In the genomic region with DNA sequence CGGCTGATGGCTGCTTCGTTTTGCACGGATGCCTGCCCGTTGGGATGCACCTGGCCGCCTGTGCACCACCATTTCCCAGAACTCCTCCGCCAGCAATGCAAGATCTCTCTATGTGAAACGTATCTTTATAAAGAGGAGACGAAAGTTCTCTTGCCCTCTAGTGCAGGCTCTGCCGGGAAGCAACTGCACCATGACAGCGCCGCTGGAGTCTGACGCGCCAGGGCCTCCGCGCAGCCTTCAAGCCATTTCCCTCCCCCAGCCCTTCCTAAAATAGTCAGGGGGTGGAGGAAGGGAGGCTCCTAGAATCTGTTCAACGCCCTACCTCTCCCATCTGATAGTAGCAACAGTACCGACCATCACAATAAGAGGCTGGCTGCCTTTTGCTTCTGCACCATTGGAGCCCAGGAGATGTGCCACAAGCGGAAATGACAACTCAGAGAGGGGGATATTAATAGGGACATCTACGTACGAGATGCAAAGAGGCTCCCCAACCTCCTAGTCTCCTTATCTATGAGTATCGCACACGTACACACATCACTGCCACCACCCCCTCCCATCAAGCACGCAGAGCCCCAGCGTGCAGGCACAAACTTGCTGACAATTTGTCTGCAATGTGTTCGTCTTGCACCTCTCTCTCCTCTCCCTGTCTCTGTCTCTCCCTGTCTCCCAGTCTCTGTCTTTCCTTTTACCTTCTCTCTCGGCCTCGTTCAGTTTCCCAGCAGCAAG, we compare ENCODE assay signal across 8 cellular contexts. TPM values are rescaled to one million over a fixed set of nuclear protein-coding genes. Genes with fewer than 3 reads are reported as not detected.
A peak's percentile ranks its signal among the peaks of the same experiment; 100 is the strongest.
DNase-seq lines count a peak whose midpoint lies in the region; ATAC-seq and TF ChIP-seq lines count a peak whose summit lies in the region.

No MANE protein-coding gene starts in this region.

- DNase-seq in CD1c-positive myeloid dendritic cell (ENCODE audit: extremely low spot score) (peak; percentile 4), globus pallidus (ENCODE audit: low spot score) (peak; percentile 27), neural crest cell (ENCODE audit: low read depth, low spot score) (no peak), NOMO-1 (lab: John Stamatoyannopoulos, UW; ENCODE audit: unreplicated experiment in 2 of 2) (no peak)
- no peak for DNase-seq in activated CD4-positive, alpha-beta memory T cell treated with anti-CD3 and anti-CD28 coated beads for 36 hours

- peaks cover 29% of the 10 kb centered on the region for H3K27me3 Mint-ChIP-seq in activated CD4-positive, alpha-beta memory T cell treated with anti-CD3 and anti-CD28 coated beads for 36 hours
- peaks cover 78% of the 10 kb centered on the region for H3K27me3 Mint-ChIP-seq in neural crest cell (ENCODE audit: low read depth)

- no peaks in the 10 kb centered on the region for H3K36me3 Mint-ChIP-seq in activated CD4-positive, alpha-beta memory T cell treated with anti-CD3 and anti-CD28 coated beads for 36 hours
- H3K36me3 Mint-ChIP-seq in neural crest cell (ENCODE audit: low read depth): no peaks in the 10 kb centered on the region

- ATAC-seq in GM21723 (IDR thresholded peaks at IDR 0.05; ENCODE audit: unreplicated experiment) (peak; percentile 49), GM18517 (IDR thresholded peaks at IDR 0.05; ENCODE audit: unreplicated experiment) (no peak), HG03571 (IDR thresholded peaks at IDR 0.05; ENCODE audit: unreplicated experiment) (no peak)

- intact Hi-C loops in activated CD4-positive, alpha-beta memory T cell treated with anti-CD3 and anti-CD28 coated beads for 36 hours (cut with micrococcal nuclease): no loop called here

- CTCF ChIA-PET in activated CD4-positive, alpha-beta memory T cell treated with anti-CD3 and anti-CD28 coated beads for 36 hours (lab: Charles Lee): no interaction called here

- H3K27ac Mint-ChIP-seq in activated CD4-positive, alpha-beta memory T cell treated with anti-CD3 and anti-CD28 coated beads for 36 hours: no peak overlapping the region
- no peak overlapping the region for H3K27ac Mint-ChIP-seq in neural crest cell (ENCODE audit: unreplicated experiment)

- POLR2A ChIA-PET in activated CD4-positive, alpha-beta memory T cell treated with anti-CD3 and anti-CD28 coated beads for 36 hours (lab: Charles Lee): no interaction called here

- peaks cover 8% of the 10 kb centered on the region for H3K4me1 Mint-ChIP-seq in activated CD4-positive, alpha-beta memory T cell treated with anti-CD3 and anti-CD28 coated beads for 36 hours (ENCODE audit: low read depth)
- peaks cover 10% of the 10 kb centered on the region for H3K4me1 Mint-ChIP-seq in neural crest cell

- H3K4me3 Mint-ChIP-seq in activated CD4-positive, alpha-beta memory T cell treated with anti-CD3 and anti-CD28 coated beads for 36 hours: peak overlapping the region; percentile 61
- H3K4me3 Mint-ChIP-seq in neural crest cell: peak overlapping the region; percentile 95

- no peaks in the 10 kb centered on the region for H3K9me3 Mint-ChIP-seq in activated CD4-positive, alpha-beta memory T cell treated with anti-CD3 and anti-CD28 coated beads for 36 hours
- H3K9me3 Mint-ChIP-seq in neural crest cell: no peaks in the 10 kb centered on the region

- no peak for TF ChIP-seq CTCF in neural crest cell (conservative IDR thresholded peaks at IDR 0.05)

RNA-seq across cellular contexts. Expression of a gene that starts 1.1 kb away (rescaled TPM):
- total RNA-seq in activated CD4-positive, alpha-beta memory T cell treated with anti-CD3 and anti-CD28 coated beads for 36 hours: 10 to 100 TPM; 25.8 to 25.9 TPM
- total RNA-seq in neural crest cell: 23.6 and 24.9 TPM in 2 replicates

Comparison
In these comparisons a context has a peak if more than half of its experiments do, and no peak if none do; other contexts are left out.
1. DNase-seq: peak in CD1c-positive myeloid dendritic cell (single experiment) and globus pallidus (single experiment); none in activated CD4-positive, alpha-beta memory T cell treated with anti-CD3 and anti-CD28 coated beads for 36 hours (single experiment), neural crest cell (single experiment) and NOMO-1 (0 of 2).